Comparison of ENCODE assay signal across 8 cellular contexts in the genomic region with DNA sequence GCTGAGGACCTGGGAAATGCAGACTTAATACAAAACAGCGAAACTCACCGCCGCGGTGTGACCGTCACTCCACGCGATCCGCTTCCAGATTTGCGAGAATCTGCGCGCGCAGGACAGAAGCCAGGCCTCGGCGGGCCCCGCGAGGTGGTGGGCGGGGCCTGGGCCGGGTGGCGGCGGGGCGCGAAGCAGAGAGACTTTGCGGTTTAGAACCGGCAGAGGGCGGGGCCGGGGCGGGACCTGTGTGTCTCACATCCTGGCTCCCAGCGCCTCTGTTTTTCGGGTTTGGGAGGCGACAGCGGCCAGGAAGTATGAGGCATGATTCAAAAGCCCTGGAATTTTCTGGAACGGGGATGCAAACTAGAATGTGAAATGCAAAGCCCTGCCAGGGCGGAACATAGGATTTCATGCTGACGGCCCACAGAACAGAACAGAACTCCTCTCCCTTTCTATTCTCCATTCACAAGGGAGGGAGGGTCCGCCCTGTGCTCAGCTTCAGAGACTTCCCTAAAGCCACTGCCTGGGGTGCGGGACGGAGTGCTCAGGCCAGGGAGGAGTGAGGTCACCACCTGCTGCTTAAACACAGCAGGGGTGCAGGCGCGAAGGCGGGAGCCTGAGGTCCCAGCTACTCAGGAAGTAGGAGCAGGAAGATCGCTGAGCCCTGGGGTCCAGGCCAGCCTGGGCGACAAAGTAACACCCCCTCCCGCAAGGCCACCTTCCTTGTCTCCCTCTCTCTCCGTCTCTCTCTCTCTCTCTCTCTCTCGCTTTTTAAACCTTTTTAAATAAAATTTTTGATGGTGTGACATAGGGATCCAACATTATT. TPM values are rescaled to one million over a fixed set of nuclear protein-coding genes. Genes with fewer than 3 reads are reported as not detected.
DNase-seq lines count a peak whose midpoint lies in the region; ATAC-seq and TF ChIP-seq lines count a peak whose summit lies in the region.

No MANE protein-coding gene starts in this region.

- peaks cover 0 to 5% (median 0%) of the 10 kb centered on the region in 4 donors for H3K4me1 ChIP-seq in Peyer's patch

- H3K4me3 ChIP-seq in Peyer's patch = peak overlapping the region; percentile 51 to 81 (median 68)

- in situ Hi-C loops in Caki2 (cut with HindIII; ENCODE audit: low pct_unique_long_range_greater_than_20kb, low sequenced_read_pairs) (no loop called here), KBM-7 (cut with MboI; ENCODE audit: low pct_unique_long_range_greater_than_20kb, low sequenced_read_pairs) (no loop called here)

- peak; percentile 84 for ATAC-seq in GM21515 (IDR thresholded peaks at IDR 0.05; ENCODE audit: unreplicated experiment)
- ATAC-seq in naive thymus-derived CD8-positive, alpha-beta T cell = peak; percentile 93 to 94
- ATAC-seq in stimulated activated memory B cell treated with anti-CD40 and anti-IgM and Interleukin-4, amounts not matched to agents 10 μg/mL and 1 μg/mL and 100 μg/mL, for 72 hours = peak; percentile 96

- H3K27me3 Mint-ChIP-seq in naive thymus-derived CD8-positive, alpha-beta T cell = no peaks in the 10 kb centered on the region
- H3K27me3 Mint-ChIP-seq in stimulated activated memory B cell treated with anti-CD40 and anti-IgM and Interleukin-4, amounts not matched to agents 10 μg/mL and 1 μg/mL and 100 μg/mL, for 72 hours = no peaks in the 10 kb centered on the region

- H3K27me3 ChIP-seq in Peyer's patch = no peaks in the 10 kb centered on the region

- H3K36me3 Mint-ChIP-seq in naive thymus-derived CD8-positive, alpha-beta T cell = peaks cover 0 to 5% (median 0%) of the 10 kb centered on the region in 3 donors
- H3K36me3 Mint-ChIP-seq in stimulated activated memory B cell treated with anti-CD40 and anti-IgM and Interleukin-4, amounts not matched to agents 10 μg/mL and 1 μg/mL and 100 μg/mL, for 72 hours = peaks cover 6% of the 10 kb centered on the region

- no peaks in the 10 kb centered on the region for H3K36me3 ChIP-seq in Peyer's patch

- POLR2A ChIA-PET in naive thymus-derived CD8-positive, alpha-beta T cell (lab: Charles Lee) = interaction anchor here (0.7 kb wide), 1 partner anchor 1096 kb away, joined by 3 read pairs; no protein-coding TSS in a partner anchor

- DNase-seq in Caki2 (ENCODE audit: low read depth) (peak; percentile 77), KBM-7 (peak; percentile 89), Peyer's patch (peak; percentile 88 to 97 (median 95)), fibroblast of peridontal ligament (ENCODE audit: extremely low read depth) (peak; percentile 93)
- DNase-seq in activated T-helper 9 cell treated with anti-CD3 and anti-CD28 coated beads, Interleukin-2, amount 50 U/mL, for 16 hours (ENCODE audit: low read depth) = peak; percentile 89
- peak; percentile 79 to 93 (median 87) for DNase-seq in naive thymus-derived CD8-positive, alpha-beta T cell

- peaks cover 0 to 8% (median 0%) of the 10 kb centered on the region in 9 donors for H3K9me3 Mint-ChIP-seq in naive thymus-derived CD8-positive, alpha-beta T cell
- no peaks in the 10 kb centered on the region for H3K9me3 Mint-ChIP-seq in stimulated activated memory B cell treated with anti-CD40 and anti-IgM and Interleukin-4, amounts not matched to agents 10 μg/mL and 1 μg/mL and 100 μg/mL, for 72 hours

- TF ChIP-seq CTCF in Peyer's patch (IDR thresholded peaks at IDR 0.05) = peak in 2 of 6 experiments; percentile 27

- no peaks in the 10 kb centered on the region for H3K9me3 ChIP-seq in Peyer's patch

- peaks cover 18 to 41% (median 32%) of the 10 kb centered on the region in 4 donors for H3K4me1 Mint-ChIP-seq in naive thymus-derived CD8-positive, alpha-beta T cell
- peaks cover 48% of the 10 kb centered on the region for H3K4me1 Mint-ChIP-seq in stimulated activated memory B cell treated with anti-CD40 and anti-IgM and Interleukin-4, amounts not matched to agents 10 μg/mL and 1 μg/mL and 100 μg/mL, for 72 hours

- H3K27ac Mint-ChIP-seq in naive thymus-derived CD8-positive, alpha-beta T cell = peak overlapping the region; percentile 88 to 97 (median 92)
- peak overlapping the region; percentile 86 for H3K27ac Mint-ChIP-seq in stimulated activated memory B cell treated with anti-CD40 and anti-IgM and Interleukin-4, amounts not matched to agents 10 μg/mL and 1 μg/mL and 100 μg/mL, for 72 hours

- H3K27ac ChIP-seq in Peyer's patch = peak overlapping the region; percentile 69 to 88 (median 86)

- peak overlapping the region; percentile 91 to 98 (median 96) for H3K4me3 Mint-ChIP-seq in naive thymus-derived CD8-positive, alpha-beta T cell
- H3K4me3 Mint-ChIP-seq in stimulated activated memory B cell treated with anti-CD40 and anti-IgM and Interleukin-4, amounts not matched to agents 10 μg/mL and 1 μg/mL and 100 μg/mL, for 72 hours = peak overlapping the region; percentile 88

- TF ChIP-seq POLR2A in Peyer's patch (IDR thresholded peaks at IDR 0.05) = peak; percentile 32 to 51

RNA-seq across cellular contexts. Expression of a gene that starts 44.2 kb away (rescaled TPM):
- 8.6 and 29.9 TPM in 2 replicates for total RNA-seq in Caki2 (2014; rRNA removed; shearing (Covaris generic); ENCODE audit: low replicate concordance)
- 10 to 100 TPM; 14.5 to 19.0 (median 16.3) TPM for total RNA-seq in Peyer's patch
- total RNA-seq in naive thymus-derived CD8-positive, alpha-beta T cell = 10 to 100 TPM; 47.9 to 54.8 TPM
- 10 to 100 TPM; 20.9 to 34.8 (median 34.0) TPM for polyA plus RNA-seq in naive thymus-derived CD8-positive, alpha-beta T cell

RNA-seq across cellular contexts. Expression of a gene that starts 52.5 kb away (rescaled TPM):
- total RNA-seq in Caki2 (2014; rRNA removed; shearing (Covaris generic); ENCODE audit: low replicate concordance) = 11.9 and 19.2 TPM in 2 replicates
- 10 to 100 TPM; 26.6 to 96.6 (median 38.6) TPM for total RNA-seq in Peyer's patch
- total RNA-seq in naive thymus-derived CD8-positive, alpha-beta T cell = 100 to 1,000 TPM; 112 to 113 TPM
- polyA plus RNA-seq in naive thymus-derived CD8-positive, alpha-beta T cell = 10 to 100 TPM; 10.9 to 18.3 (median 13.8) TPM

Comparison
In these comparisons a context has a peak if more than half of its experiments do, and no peak if none do; other contexts are left out.
1. Peak in every context shown above with its lines: DNase-seq, ATAC-seq, H3K4me3 ChIP-seq and H3K27ac ChIP-seq.